ENCODE assay signal across 23 cellular contexts in genomic region chr3:119338749-119339148, GRCh38.
"Had no signal": no experiment of that assay in that cellular context is flagged by ENCODE, and none has a peak within 500 bp of the region (broad histone marks: within the 10 kb centered on the region; RNA-seq: fewer than 3 reads in every experiment).

No MANE protein-coding gene starts in this region.

- H3K9me3 ChIP-seq: esophagus muscularis mucosa, spleen, tibial artery, uterus had no signal

- ATAC-seq: effector memory CD8-positive, alpha-beta T cell; left colon; left ventricle myocardium superior; naive thymus-derived CD4-positive, alpha-beta T cell; sciatic nerve; stimulated activated memory B cell treated with anti-CD40 and anti-IgM and Interleukin-4, amounts not matched to agents 10 μg/mL and 1 μg/mL and 100 μg/mL, for 72 hours had no signal

- H3K27ac Mint-ChIP-seq: dendritic cell treated with granulocyte-macrophage colony-stimulating factor and Interleukin-4, amounts not matched to agents 40 ng/mL and 50 ng/mL, for 4 days; effector memory CD8-positive, alpha-beta T cell; stimulated activated memory B cell treated with anti-CD40 and anti-IgM and Interleukin-4, amounts not matched to agents 10 μg/mL and 1 μg/mL and 100 μg/mL, for 72 hours; stimulated activated naive CD8-positive, alpha-beta T cell treated with anti-CD3 and anti-CD28 coated beads, Interleukin-15, Interleukin-2, amounts not matched to agents 100 ng/mL and 50 ng/mL, for 24 hours had no signal

- H3K27me3 ChIP-seq: esophagus muscularis mucosa, spleen, tibial artery, upper lobe of left lung, uterus had no signal

- H3K27me3 Mint-ChIP-seq: dendritic cell treated with granulocyte-macrophage colony-stimulating factor and Interleukin-4, amounts not matched to agents 40 ng/mL and 50 ng/mL, for 4 days; effector memory CD8-positive, alpha-beta T cell; stimulated activated memory B cell treated with anti-CD40 and anti-IgM and Interleukin-4, amounts not matched to agents 10 μg/mL and 1 μg/mL and 100 μg/mL, for 72 hours; stimulated activated naive CD8-positive, alpha-beta T cell treated with anti-CD3 and anti-CD28 coated beads, Interleukin-15, Interleukin-2, amounts not matched to agents 100 ng/mL and 50 ng/mL, for 24 hours had no signal

- DNase-seq: effector memory CD8-positive, alpha-beta T cell; foreskin melanocyte; head of caudate nucleus; hippocampal formation; left colon; left ventricle myocardium superior; mesenchymal stem cell; naive thymus-derived CD4-positive, alpha-beta T cell; posterior cingulate gyrus; spleen; stimulated activated CD4-positive, alpha-beta T cell treated with anti-CD3 and anti-CD28 coated beads, Interleukin-15, amount 100 ng/mL, for 24 hours; stimulated activated CD4-positive, alpha-beta T cell treated with anti-CD3 and anti-CD28 coated beads, Interleukin-1b, Interleukin-23, amount 100 ng/mL, for 48 hours; stimulated activated CD4-positive, alpha-beta T cell treated with anti-CD3 and anti-CD28 coated beads, Interleukin-4, amount 100 ng/mL, for 24 hours; tibial artery; upper lobe of left lung; uterus had no signal

- H3K9me3 Mint-ChIP-seq: effector memory CD8-positive, alpha-beta T cell; stimulated activated memory B cell treated with anti-CD40 and anti-IgM and Interleukin-4, amounts not matched to agents 10 μg/mL and 1 μg/mL and 100 μg/mL, for 72 hours had no signal

- H3K36me3 ChIP-seq: esophagus muscularis mucosa, uterus had no signal

- H3K4me3 ChIP-seq: esophagus muscularis mucosa, lung, spleen, tibial artery, upper lobe of left lung, uterus had no signal

- H3K4me3 Mint-ChIP-seq: dendritic cell treated with granulocyte-macrophage colony-stimulating factor and Interleukin-4, amounts not matched to agents 40 ng/mL and 50 ng/mL, for 4 days; effector memory CD8-positive, alpha-beta T cell; naive thymus-derived CD4-positive, alpha-beta T cell; stimulated activated memory B cell treated with anti-CD40 and anti-IgM and Interleukin-4, amounts not matched to agents 10 μg/mL and 1 μg/mL and 100 μg/mL, for 72 hours; stimulated activated naive CD8-positive, alpha-beta T cell treated with anti-CD3 and anti-CD28 coated beads, Interleukin-15, Interleukin-2, amounts not matched to agents 100 ng/mL and 50 ng/mL, for 24 hours had no signal

- H3K27ac ChIP-seq: epithelial cell of prostate, esophagus muscularis mucosa, spleen, tibial artery, upper lobe of left lung, uterus had no signal
